In the genomic region with DNA sequence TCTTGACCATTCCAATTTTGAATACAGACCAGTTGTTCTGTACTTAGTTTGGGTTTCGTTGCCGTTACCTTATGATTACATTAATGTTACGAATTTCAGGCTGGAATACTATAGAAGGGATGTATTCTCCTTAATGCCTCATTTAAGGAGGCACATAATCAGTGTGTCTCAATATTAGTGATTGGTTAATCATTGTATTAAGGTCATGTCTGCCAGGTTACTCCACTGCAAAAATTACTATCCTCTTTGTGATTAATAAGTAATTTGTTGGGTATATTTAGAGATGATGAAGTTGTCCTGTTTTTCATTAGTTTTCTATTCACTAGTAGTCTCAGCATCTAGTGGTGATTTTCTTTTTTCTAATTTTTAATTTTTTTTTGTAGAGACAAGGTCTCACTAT, we compare ENCODE assay signal across 16 cellular contexts.
DNase-seq lines count a peak whose midpoint lies in the region; ATAC-seq and TF ChIP-seq lines count a peak whose summit lies in the region.
"Had no signal": no experiment of that assay in that cellular context is flagged by ENCODE, and none has a peak within 500 bp of the region (broad histone marks: within the 10 kb centered on the region; RNA-seq: fewer than 3 reads in every experiment).

No MANE protein-coding gene starts in this region.

- H3K36me3 ChIP-seq in GM23338 (ENCODE audit: insufficient read depth): no peaks in the 10 kb centered on the region
- H3K36me3 ChIP-seq in naive thymus-derived CD4-positive, alpha-beta T cell (ENCODE audit: control insufficient read depth in 2 of 3, insufficient read depth in 3 of 3, low read length in 3 of 3): no peaks in the 10 kb centered on the region
- H3K36me3 ChIP-seq in heart right ventricle: peaks cover 0 to 15% (median 0%) of the 10 kb centered on the region in 9 donors
- H3K36me3 ChIP-seq: cardiac muscle cell had no signal

- no peak for TF ChIP-seq CTCF in CD4-positive, alpha-beta T cell (IDR thresholded peaks at IDR 0.05)
- TF ChIP-seq CTCF in GM23338 (conservative IDR thresholded peaks at IDR 0.05; ENCODE audit: low read depth in 2 of 2): no peak
- no peak for TF ChIP-seq CTCF in heart right ventricle (IDR thresholded peaks at IDR 0.05)

- POLR2A ChIA-PET in CD4-positive, alpha-beta T cell (lab: Charles Lee): interaction anchor here (1.6 to 1.7 kb wide), 2 partner anchors 12 to 67 kb away, joined by 6 to 41 read pairs; a partner anchor contains a TSS
- POLR2A ChIA-PET in naive thymus-derived CD4-positive, alpha-beta T cell (lab: Charles Lee): interaction anchor here (1.7 kb wide), 1 partner anchor 107 kb away, joined by 9 read pairs; a partner anchor contains a TSS

- no peaks in the 10 kb centered on the region for H3K9me2 ChIP-seq in GM23338 (ENCODE audit: insufficient read depth)

- H3K9me3 ChIP-seq in CD4-positive, alpha-beta T cell (ENCODE audit: control insufficient read depth, low read length): no peaks in the 10 kb centered on the region
- H3K9me3 ChIP-seq in naive thymus-derived CD4-positive, alpha-beta T cell (ENCODE audit: control insufficient read depth in 2 of 3, low read length in 3 of 3): no peaks in the 10 kb centered on the region
- no peaks in the 10 kb centered on the region for H3K9me3 ChIP-seq in heart right ventricle

- WGBS in heart right ventricle, 2 donors: 96 to 98% methylated on average over 3 of the region's 3 CpGs

- H3K4me1 ChIP-seq in GM23338 (ENCODE audit: insufficient read depth) (no peaks in the 10 kb centered on the region), heart right ventricle (peaks cover 0 to 26% (median 16%) of the 10 kb centered on the region in 9 donors)
- peaks cover 16% of the 10 kb centered on the region in 2 donors for H3K4me1 ChIP-seq in naive thymus-derived CD4-positive, alpha-beta T cell (ENCODE audit: control insufficient read depth in 2 of 2, insufficient read depth in 2 of 2, low read length in 2 of 2)

- no peaks in the 10 kb centered on the region for H4K20me1 ChIP-seq in GM23338 (replicated peaks; ENCODE audit: insufficient read depth)

- H3K27me3 ChIP-seq in CD4-positive, alpha-beta T cell (ENCODE audit: control insufficient read depth, insufficient read depth, low read length): no peaks in the 10 kb centered on the region
- H3K27me3 ChIP-seq in GM23338 (ENCODE audit: insufficient read depth): no peaks in the 10 kb centered on the region
- no peaks in the 10 kb centered on the region for H3K27me3 ChIP-seq in naive thymus-derived CD4-positive, alpha-beta T cell (ENCODE audit: control insufficient read depth in 2 of 2, insufficient read depth in 2 of 2, low read length in 2 of 2)
- H3K27me3 ChIP-seq in heart right ventricle: no peaks in the 10 kb centered on the region
- H3K27me3 ChIP-seq: cardiac muscle cell had no signal

- H3K4me2 ChIP-seq in GM23338: no peak overlapping the region

- H3K4me3 ChIP-seq in GM23338 (no peak overlapping the region), heart right ventricle (no peak overlapping the region)
- no peak overlapping the region for H3K4me3 ChIP-seq in naive thymus-derived CD4-positive, alpha-beta T cell (ENCODE audit: low read length)
- H3K4me3 ChIP-seq: cardiac muscle cell had no signal

- no peak for ATAC-seq in CD4-positive, alpha-beta T cell (ENCODE audit: poor library complexity)
- no peak for ATAC-seq in GM23338
- no peak for ATAC-seq in activated T-helper 17 cell treated with anti-CD3 and anti-CD28 coated beads, Interleukin-2, amount 50 U/mL, for 72 hours (replicated peaks)
- no peak for ATAC-seq in naive thymus-derived CD4-positive, alpha-beta T cell
- no peak for ATAC-seq in heart right ventricle
- ATAC-seq in HG03139 (IDR thresholded peaks at IDR 0.05; ENCODE audit: unreplicated experiment): no peak
- ATAC-seq: activated naive CD4-positive, alpha-beta T cell treated with anti-CD3 and anti-CD28 coated beads, Interleukin-2, amount 50 U/mL, for 72 hours; Right ventricle myocardium inferior had no signal

- H2AFZ ChIP-seq in GM23338: no peak overlapping the region

- H3F3A ChIP-seq in GM23338 (replicated peaks; ENCODE audit: low read depth): no peaks in the 10 kb centered on the region

- CTCF ChIA-PET in CD4-positive, alpha-beta T cell (lab: Charles Lee): no interaction called here
- CTCF ChIA-PET in naive thymus-derived CD4-positive, alpha-beta T cell (lab: Charles Lee): interaction anchor here (1.6 kb wide), 1 partner anchor 66 kb away, joined by 5 read pairs; a partner anchor contains a TSS

- no peak for DNase-seq in CD4-positive, alpha-beta T cell
- DNase-seq in GM23338 (ENCODE audit: low spot score) (no peak), heart right ventricle (no peak), dedifferentiated amniotic fluid mesenchymal stem cell (ENCODE audit: extremely low spot score) (no peak)
- no peak for DNase-seq in naive thymus-derived CD4-positive, alpha-beta T cell
- no peak for DNase-seq in stimulated activated CD4-positive, alpha-beta T cell treated with anti-CD3 and anti-CD28 coated beads, Interleukin-4, amount 100 ng/mL, for 4 hours
- DNase-seq: AML-193; NCI-H1092 treated with DMSO at 0.1 percent for 48 hours; NK-92 treated with Interleukin-12 subunit alpha and Interleukin-12 subunit beta, amount 100 ng/mL, for 24 hours; stimulated activated CD4-positive, alpha-beta T cell treated with anti-CD3 and anti-CD28 coated beads, Interleukin-15, amount 100 ng/mL, for 24 hours; substantia nigra had no signal

- peak overlapping the region; percentile 95 for H3K27ac Mint-ChIP-seq in CD4-positive, alpha-beta T cell
- peak overlapping the region; percentile 88; the same call in 1 of the 2 replicates for H3K27ac Mint-ChIP-seq in GM23338
- H3K27ac Mint-ChIP-seq in activated T-helper 17 cell treated with anti-CD3 and anti-CD28 coated beads, Interleukin-2, amount 50 U/mL, for 72 hours: peak overlapping the region; percentile 92
- peak overlapping the region; percentile 90 to 98 (median 95) for H3K27ac Mint-ChIP-seq in naive thymus-derived CD4-positive, alpha-beta T cell

- no peaks in the 10 kb centered on the region for H3K27me3 Mint-ChIP-seq in CD4-positive, alpha-beta T cell
- no peaks in the 10 kb centered on the region for H3K27me3 Mint-ChIP-seq in GM23338 (ENCODE audit: insufficient read depth, low read depth, poor library complexity)
- no peaks in the 10 kb centered on the region for H3K27me3 Mint-ChIP-seq in activated T-helper 17 cell treated with anti-CD3 and anti-CD28 coated beads, Interleukin-2, amount 50 U/mL, for 72 hours
- no peaks in the 10 kb centered on the region for H3K27me3 Mint-ChIP-seq in naive thymus-derived CD4-positive, alpha-beta T cell

- H3K9me3 Mint-ChIP-seq in CD4-positive, alpha-beta T cell: no peaks in the 10 kb centered on the region
- H3K9me3 Mint-ChIP-seq in GM23338: no peaks in the 10 kb centered on the region; the same call in 2 of the 3 replicates
- no peaks in the 10 kb centered on the region for H3K9me3 Mint-ChIP-seq in activated T-helper 17 cell treated with anti-CD3 and anti-CD28 coated beads, Interleukin-2, amount 50 U/mL, for 72 hours
- peaks cover 0 to 4% (median 0%) of the 10 kb centered on the region in 11 donors for H3K9me3 Mint-ChIP-seq in naive thymus-derived CD4-positive, alpha-beta T cell
- H3K9me3 Mint-ChIP-seq: activated naive CD4-positive, alpha-beta T cell treated with anti-CD3 and anti-CD28 coated beads, Interleukin-2, amount 50 U/mL, for 72 hours had no signal

- intact Hi-C loops in CD4-positive, alpha-beta T cell (cut with DNase I, micrococcal nuclease): loop anchor here in 1 of 2 experiments (5.0 kb wide), 1 partner anchor 106 kb away; a partner anchor contains a TSS
- intact Hi-C loops in naive thymus-derived CD4-positive, alpha-beta T cell (cut with micrococcal nuclease): loop anchor here in 1 of 2 donors (5.0 kb wide), 1 partner anchor 806 kb away; a partner anchor contains a TSS
- intact Hi-C loops in heart right ventricle (cut with DNase I): no loop called here

- no peaks in the 10 kb centered on the region; the same call in 1 of the 2 replicates for H3K79me2 ChIP-seq in GM23338 (replicated peaks; ENCODE audit: insufficient read depth)

- peaks cover 46% of the 10 kb centered on the region for H3K4me1 Mint-ChIP-seq in CD4-positive, alpha-beta T cell (ENCODE audit: low read depth)
- peaks cover 8% of the 10 kb centered on the region for H3K4me1 Mint-ChIP-seq in GM23338
- H3K4me1 Mint-ChIP-seq in activated T-helper 17 cell treated with anti-CD3 and anti-CD28 coated beads, Interleukin-2, amount 50 U/mL, for 72 hours: peaks cover 23% of the 10 kb centered on the region
- peaks cover 16 to 45% (median 38%) of the 10 kb centered on the region in 7 donors for H3K4me1 Mint-ChIP-seq in naive thymus-derived CD4-positive, alpha-beta T cell

- no peak overlapping the region for H3K27ac ChIP-seq in CD4-positive, alpha-beta T cell (ENCODE audit: low read depth, low read length)
- H3K27ac ChIP-seq in GM23338 (ENCODE audit: low read depth): no peak overlapping the region
- peak overlapping the region; percentile 81 for H3K27ac ChIP-seq in naive thymus-derived CD4-positive, alpha-beta T cell (ENCODE audit: low read depth, low read length)
- peak overlapping the region in 1 of 10 donors; percentile 77 for H3K27ac ChIP-seq in heart right ventricle

- H3K36me3 Mint-ChIP-seq in CD4-positive, alpha-beta T cell (ENCODE audit: low read depth): peaks cover 45% of the 10 kb centered on the region
- H3K36me3 Mint-ChIP-seq in GM23338 (ENCODE audit: low read depth): peaks cover 12% of the 10 kb centered on the region
- peaks cover 26% of the 10 kb centered on the region for H3K36me3 Mint-ChIP-seq in activated T-helper 17 cell treated with anti-CD3 and anti-CD28 coated beads, Interleukin-2, amount 50 U/mL, for 72 hours (ENCODE audit: low read depth)
- peaks cover 5 to 32% (median 25%) of the 10 kb centered on the region in 5 donors for H3K36me3 Mint-ChIP-seq in naive thymus-derived CD4-positive, alpha-beta T cell

- no peak overlapping the region for H3K4me3 Mint-ChIP-seq in CD4-positive, alpha-beta T cell
- no peak overlapping the region for H3K4me3 Mint-ChIP-seq in GM23338
- H3K4me3 Mint-ChIP-seq in activated T-helper 17 cell treated with anti-CD3 and anti-CD28 coated beads, Interleukin-2, amount 50 U/mL, for 72 hours: peak overlapping the region; percentile 66
- H3K4me3 Mint-ChIP-seq in naive thymus-derived CD4-positive, alpha-beta T cell: peak overlapping the region in 9 of 10 donors; percentile 3 to 83 (median 60)

TF ChIP-seq in GM23338, 12 proteins besides CTCF, POLR2A, EP300 and RAD21 (continues in another document):
- TF ChIP-seq, protein P1, sequence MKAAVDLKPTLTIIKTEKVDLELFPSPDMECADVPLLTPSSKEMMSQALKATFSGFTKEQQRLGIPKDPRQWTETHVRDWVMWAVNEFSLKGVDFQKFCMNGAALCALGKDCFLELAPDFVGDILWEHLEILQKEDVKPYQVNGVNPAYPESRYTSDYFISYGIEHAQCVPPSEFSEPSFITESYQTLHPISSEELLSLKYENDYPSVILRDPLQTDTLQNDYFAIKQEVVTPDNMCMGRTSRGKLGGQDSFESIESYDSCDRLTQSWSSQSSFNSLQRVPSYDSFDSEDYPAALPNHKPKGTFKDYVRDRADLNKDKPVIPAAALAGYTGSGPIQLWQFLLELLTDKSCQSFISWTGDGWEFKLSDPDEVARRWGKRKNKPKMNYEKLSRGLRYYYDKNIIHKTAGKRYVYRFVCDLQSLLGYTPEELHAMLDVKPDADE (IDR thresholded peaks at IDR 0.05): no peak
- TF ChIP-seq EZH2 (IDR thresholded peaks at IDR 0.05; ENCODE audit: low read depth, unreplicated experiment): no peak
- TF ChIP-seq NANOG (IDR thresholded peaks at IDR 0.05; ENCODE audit: borderline replicate concordance): no peak
- no peak for TF ChIP-seq STAT1 (IDR thresholded peaks at IDR 0.05; ENCODE audit: unreplicated experiment)

Comparison
In these comparisons a context has a peak if more than half of its experiments do, and no peak if none do; other contexts are left out.
1. H3K4me3 Mint-ChIP-seq: peak in activated T-helper 17 cell treated with anti-CD3 and anti-CD28 coated beads, Interleukin-2, amount 50 U/mL, for 72 hours (single experiment) and naive thymus-derived CD4-positive, alpha-beta T cell (9 of 10); none in CD4-positive, alpha-beta T cell (single experiment) and GM23338 (single experiment).
2. Peak in every context shown above with its lines, with median percentiles within 50 percentile points of each other: H3K27ac Mint-ChIP-seq.